In the genomic region with DNA sequence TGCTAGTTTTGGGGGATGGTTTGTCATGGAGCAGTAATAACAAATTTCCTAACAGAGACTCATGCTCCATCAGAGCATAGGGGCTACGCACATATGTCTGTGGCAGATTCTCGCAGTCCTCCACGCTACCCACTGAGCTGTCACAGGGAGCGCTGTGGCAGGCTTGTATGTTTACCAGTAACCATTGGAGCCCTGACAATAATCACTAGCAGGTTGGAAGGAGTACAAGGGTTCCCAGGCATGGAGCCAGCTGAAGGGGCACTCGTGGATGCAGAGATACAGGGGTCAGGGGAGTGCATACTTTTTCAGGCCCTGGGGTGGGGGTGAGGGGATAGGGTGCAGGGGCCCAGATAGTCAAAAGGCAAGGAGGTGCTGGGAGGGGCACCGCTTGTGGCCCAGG, we compare ENCODE assay signal across 13 cellular contexts. TPM values are rescaled to one million over a fixed set of nuclear protein-coding genes. Genes with fewer than 3 reads are reported as not detected.
DNase-seq lines count a peak whose midpoint lies in the region; ATAC-seq and TF ChIP-seq lines count a peak whose summit lies in the region.
"Had no signal": no experiment of that assay in that cellular context is flagged by ENCODE, and none has a peak within 500 bp of the region (broad histone marks: within the 10 kb centered on the region; RNA-seq: fewer than 3 reads in every experiment).

No MANE protein-coding gene starts in this region.

- 49 to 63% (median 57%) methylated on average over 6 of the region's 6 CpGs for WGBS in ovary, 3 donors

- no peak for TF ChIP-seq POLR2A in ovary (IDR thresholded peaks at IDR 0.05)

- H3K4me1 ChIP-seq in ovary (ENCODE audit: insufficient read depth): peaks cover 11% of the 10 kb centered on the region

- no peak for TF ChIP-seq CTCF in ovary (IDR thresholded peaks at IDR 0.05)

- no peaks in the 10 kb centered on the region for H3K36me3 ChIP-seq in ovary

- no peak for TF ChIP-seq EP300 in ovary (IDR thresholded peaks at IDR 0.05)

- no peaks in the 10 kb centered on the region for H3K9me3 ChIP-seq in ovary

- intact Hi-C loops in Right ventricle myocardium inferior (cut with DNase I): loop anchor here (1.0 to 2.0 kb wide), 3 partner anchors 26 to 193 kb away; no protein-coding TSS in a partner anchor
- intact Hi-C loops in ovary (cut with DNase I): loop anchor here in 1 of 4 donors (5.0 kb wide), 1 partner anchor 195 kb away; the partner anchor contains the start of gene COPG1

- H3K4me3 ChIP-seq in ovary: no peak overlapping the region

- DNase-seq in DMS79 treated with DMSO at 0.1 percent for 48 hours (lab: John Stamatoyannopoulos, UW): peak; percentile 33
- DNase-seq in NCI-H69 (lab: John Stamatoyannopoulos, UW): peak; percentile 20
- DNase-seq in Right ventricle myocardium inferior (ENCODE audit: missing footprints): peak; percentile 76
- peak; percentile 38 to 69 (median 57) for DNase-seq in ovary
- DNase-seq in NCI-H1436 treated with DMSO at 0.1 percent for 48 hours (lab: John Stamatoyannopoulos, UW): no peak
- no peak for DNase-seq in stimulated activated CD4-positive, alpha-beta T cell treated with anti-CD3 and anti-CD28 coated beads, Interleukin-2, amount 100 ng/mL, for 48 hours
- DNase-seq: activated CD4-positive, CD25-positive, alpha-beta regulatory T cell; cortex of kidney; GOT3 had no signal

- ATAC-seq in Right ventricle myocardium inferior: peak; percentile 83
- ATAC-seq in HG03175 (IDR thresholded peaks at IDR 0.05; ENCODE audit: unreplicated experiment): no peak
- no peak for ATAC-seq in GM21381 (IDR thresholded peaks at IDR 0.05; ENCODE audit: unreplicated experiment)

- no peaks in the 10 kb centered on the region for H3K27me3 ChIP-seq in ovary

- peak overlapping the region in 1 of 2 donors; percentile 56 for H3K27ac ChIP-seq in ovary

RNA-seq across cellular contexts. Expression of gene GP9, which starts 7.9 kb away (rescaled TPM):
- total RNA-seq in Right ventricle myocardium inferior (not detected), ovary (not detected)
- not detected for polyA plus RNA-seq in ovary
- total RNA-seq: pulmonary artery endothelial cell, ureter had no signal

RNA-seq across cellular contexts. Expression of gene EFCC1, which starts 51.6 kb away (rescaled TPM):
- total RNA-seq in Right ventricle myocardium inferior (2.3 TPM), ovary (10 to 100 TPM in 1 of 7 donors, 1 to 10 TPM in 6; 3.7 to 15.5 (median 7.8) TPM)
- polyA plus RNA-seq in ovary: 10 to 100 TPM in 1 of 2 donors, 1 to 10 TPM in 1; 5.2 to 11.2 TPM

RNA-seq across cellular contexts. Expression of gene CFAP92, which starts 58.8 kb away (rescaled TPM):
- total RNA-seq in Right ventricle myocardium inferior (0.49 TPM), ovary (1 to 10 TPM in 5 of 7 donors, under 1 TPM in 2; 0.89 to 3.5 (median 1.4) TPM)
- polyA plus RNA-seq in ovary: 1 to 10 TPM; 1.5 to 3.8 TPM

Comparison
In these comparisons a context has a peak if more than half of its experiments do, and no peak if none do; other contexts are left out.
1. DNase-seq: peak in DMS79 treated with DMSO at 0.1 percent for 48 hours (single experiment), NCI-H69 (single experiment), Right ventricle myocardium inferior (single experiment) and ovary (5 of 5); none in NCI-H1436 treated with DMSO at 0.1 percent for 48 hours (single experiment) and stimulated activated CD4-positive, alpha-beta T cell treated with anti-CD3 and anti-CD28 coated beads, Interleukin-2, amount 100 ng/mL, for 48 hours (0 of 2).